Comparison of ENCODE assay signal across 13 cellular contexts in genomic region chr2:86695053-86695691, GRCh38. TPM values are rescaled to one million over a fixed set of nuclear protein-coding genes. Genes with fewer than 3 reads are reported as not detected.
DNase-seq lines count a peak whose midpoint lies in the region; TF ChIP-seq lines count a peak whose summit lies in the region.
"Had no signal": no experiment of that assay in that cellular context is flagged by ENCODE, and none has a peak within 500 bp of the region (broad histone marks: within the 10 kb centered on the region; RNA-seq: fewer than 3 reads in every experiment).

No MANE protein-coding gene starts in this region.

- no TSS peak for BruUV-seq in MCF 10A (replicated peaks; lab: Mats Ljungman, UMichigan)
- no TSS peak for BruUV-seq in PC-9 (replicated peaks; lab: Mats Ljungman, UMichigan)

- no peaks in the 10 kb centered on the region for H3K79me2 ChIP-seq in PC-9 (ENCODE audit: low read depth)

- H3K4me3 Mint-ChIP-seq in MCF 10A (ENCODE audit: unreplicated experiment) (peak overlapping the region; percentile 13), endothelial cell (ENCODE audit: unreplicated experiment) (no peak overlapping the region)

- H3K36me3 Mint-ChIP-seq in MCF 10A (ENCODE audit: insufficient read depth, unreplicated experiment) (peaks cover 6% of the 10 kb centered on the region), endothelial cell (ENCODE audit: low read depth, unreplicated experiment) (peaks cover 10% of the 10 kb centered on the region)

- CTCF ChIA-PET in MCF 10A (lab: Yijun Ruan, JAX) = no interaction called here
- CTCF ChIA-PET in PC-9 (lab: Charles Lee) = no interaction called here

- H3K4me1 ChIP-seq in breast epithelium = no peaks in the 10 kb centered on the region
- no peaks in the 10 kb centered on the region; the same call in 1 of the 2 replicates for H3K4me1 ChIP-seq in PC-9 (replicated peaks; ENCODE audit: insufficient read depth)
- H3K4me1 ChIP-seq in stomach = no peaks in the 10 kb centered on the region

- intact Hi-C loops in MCF 10A (cut with micrococcal nuclease) = no loop called here
- intact Hi-C loops in breast epithelium (cut with DNase I; ENCODE audit: low total_unique reads) = no loop called here
- intact Hi-C loops in PC-9 (cut with micrococcal nuclease; ENCODE audit: unreplicated experiment) = no loop called here
- intact Hi-C loops in stomach (cut with DNase I; ENCODE audit: low total_unique reads) = no loop called here
- intact Hi-C loops in lower leg skin (cut with DNase I; ENCODE audit: low total_unique reads) = no loop called here

- peak; percentile 64 for DNase-seq in MCF 10A (ENCODE audit: unreplicated experiment)
- no peak for DNase-seq in breast epithelium (ENCODE audit: low spot score in 2 of 2)
- peak; percentile 62 to 85 for DNase-seq in PC-9
- DNase-seq in epithelial cell of proximal tubule (ENCODE audit: low read depth) = peak; percentile 63
- peak; percentile 44 for DNase-seq in stomach
- DNase-seq in lower leg skin (ENCODE audit: low spot score in 2 of 2) = no peak
- DNase-seq in endothelial cell (ENCODE audit: low spot score) = no peak
- no peak for DNase-seq in DMS153 treated with DMSO at 0.1 percent for 48 hours (lab: John Stamatoyannopoulos, UW; ENCODE audit: unreplicated experiment)
- DNase-seq: activated naive CD4-positive, alpha-beta T cell treated with Interleukin-2 at 50 U/mL for 16 hours; cerebellar nuclear complex; NCI-H146; stimulated activated naive CD4-positive, alpha-beta T cell had no signal

- peak overlapping the region; percentile 12; the same call in 1 of the 2 replicates for H3K4me2 ChIP-seq in PC-9

- H2AFZ ChIP-seq in PC-9 = no peak overlapping the region

- H3K36me3 ChIP-seq in breast epithelium = no peaks in the 10 kb centered on the region
- H3K36me3 ChIP-seq in PC-9 (ENCODE audit: low read depth) = peaks cover 8% of the 10 kb centered on the region; the same call in 1 of the 2 replicates
- H3K36me3 ChIP-seq in stomach = no peaks in the 10 kb centered on the region

- POLR2A ChIA-PET in MCF 10A (lab: Yijun Ruan, JAX) (interaction anchor here (1.0 kb wide), 1 partner anchor 254 kb away, joined by 4 read pairs; the partner anchor contains the start of gene KDM3A), PC-9 (lab: Charles Lee; ENCODE audit: unreplicated experiment) (interaction anchor here (0.7 kb wide), 1 partner anchor 72 kb away, joined by 3 read pairs; no protein-coding TSS in a partner anchor)

- H3F3A ChIP-seq in PC-9 (ENCODE audit: insufficient read depth, low read depth) = peaks cover 28% of the 10 kb centered on the region

- peaks cover 0 to 22% of the 10 kb centered on the region in 2 donors for H3K9me3 ChIP-seq in breast epithelium
- H3K9me3 ChIP-seq in PC-9 (ENCODE audit: insufficient read depth, low read depth) = peaks cover 48% of the 10 kb centered on the region
- H3K9me3 ChIP-seq in stomach = peaks cover 0 to 26% (median 12%) of the 10 kb centered on the region in 4 donors

- peaks cover 7% of the 10 kb centered on the region; the same call in 1 of the 2 replicates for H3K9me2 ChIP-seq in PC-9 (ENCODE audit: insufficient read depth)

- H3K9me3 Mint-ChIP-seq in MCF 10A (ENCODE audit: unreplicated experiment) = peaks cover 20% of the 10 kb centered on the region
- H3K9me3 Mint-ChIP-seq in endothelial cell (ENCODE audit: unreplicated experiment) = peaks cover 7% of the 10 kb centered on the region

- TF ChIP-seq POLR2A in breast epithelium (IDR thresholded peaks at IDR 0.05) = no peak
- TF ChIP-seq POLR2A in stomach (IDR thresholded peaks at IDR 0.05) = no peak
- TF ChIP-seq POLR2A in lower leg skin (IDR thresholded peaks at IDR 0.05) = no peak

- H3K27me3 Mint-ChIP-seq in MCF 10A (ENCODE audit: insufficient read depth, unreplicated experiment) (no peaks in the 10 kb centered on the region), endothelial cell (ENCODE audit: unreplicated experiment) (peaks cover 2% of the 10 kb centered on the region)
- H3K27me3 Mint-ChIP-seq: progenitor cell of endocrine pancreas had no signal

- H4K20me1 ChIP-seq in PC-9 (ENCODE audit: insufficient read depth) = no peaks in the 10 kb centered on the region

- H3K27ac ChIP-seq in breast epithelium (no peak overlapping the region), PC-9 (peak overlapping the region; percentile 92), stomach (peak overlapping the region in 1 of 5 donors; percentile 26)

- TF ChIP-seq CTCF in MCF 10A (IDR thresholded peaks at IDR 0.05; ENCODE audit: unreplicated experiment) = no peak
- TF ChIP-seq CTCF in breast epithelium (IDR thresholded peaks at IDR 0.05) = no peak
- TF ChIP-seq CTCF in PC-9 (conservative IDR thresholded peaks at IDR 0.05) = no peak
- TF ChIP-seq CTCF in epithelial cell of proximal tubule (conservative IDR thresholded peaks at IDR 0.05; ENCODE audit: low read depth, low read length) = no peak
- no peak for TF ChIP-seq CTCF in stomach (IDR thresholded peaks at IDR 0.05)
- no peak for TF ChIP-seq CTCF in lower leg skin (IDR thresholded peaks at IDR 0.05)
- no peak for TF ChIP-seq CTCF in endothelial cell (IDR thresholded peaks at IDR 0.05; ENCODE audit: unreplicated experiment)

- H3K4me3 ChIP-seq in breast epithelium (no peak overlapping the region), PC-9 (peak overlapping the region; percentile 6; the same call in 1 of the 2 replicates), epithelial cell of proximal tubule (ENCODE audit: low read depth, low read length) (no peak overlapping the region), stomach (no peak overlapping the region), lower leg skin (ENCODE audit: low read depth, poor library complexity, severe bottlenecking) (no peak overlapping the region)

- peak overlapping the region; percentile 92 for H3K27ac Mint-ChIP-seq in MCF 10A (ENCODE audit: low read depth, unreplicated experiment)
- H3K27ac Mint-ChIP-seq in endothelial cell (ENCODE audit: unreplicated experiment) = no peak overlapping the region
- H3K27ac Mint-ChIP-seq: progenitor cell of endocrine pancreas had no signal

- 78 to 88% (median 87%) methylated on average over 9 of the region's 9 CpGs for WGBS in stomach, 5 donors
- WGBS in lower leg skin, 2 donors = 87 to 88% methylated on average over 9 of the region's 9 CpGs

- H3K27me3 ChIP-seq in breast epithelium (no peaks in the 10 kb centered on the region), PC-9 (ENCODE audit: insufficient read depth, low read depth) (no peaks in the 10 kb centered on the region), stomach (no peaks in the 10 kb centered on the region)

- H3K4me1 Mint-ChIP-seq in MCF 10A (ENCODE audit: insufficient read depth, unreplicated experiment) = peaks cover 8% of the 10 kb centered on the region
- H3K4me1 Mint-ChIP-seq in endothelial cell (ENCODE audit: unreplicated experiment) = no peaks in the 10 kb centered on the region

- TF ChIP-seq EP300 in stomach (IDR thresholded peaks at IDR 0.05) = no peak

RNA-seq across cellular contexts. Expression of gene RMND5A, which starts 24.9 kb away (rescaled TPM):
- total RNA-seq in MCF 10A (2022) (41.0 and 46.7 TPM in 2 replicates), breast epithelium (10 to 100 TPM; 41.6 to 61.6 (median 44.3) TPM), PC-9 (2021) (27.2 and 39.3 TPM in 2 replicates), epithelial cell of proximal tubule (19.5 and 20.5 TPM in 2 replicates), stomach (100 to 1,000 TPM in 1 of 5 donors, 10 to 100 TPM in 4; 19.8 to 111 (median 46.9) TPM), lower leg skin (10 to 100 TPM; 72.5 to 92.4 (median 85.8) TPM), endothelial cell (ENCODE audit: unreplicated experiment) (40.2 TPM)
- polyA plus RNA-seq in stomach = 1 to 10 TPM; 7.3 to 9.5 (median 8.9) TPM

Comparison
In these comparisons a context has a peak if more than half of its experiments do, and no peak if none do; other contexts are left out.
1. DNase-seq: peak in MCF 10A (single experiment), PC-9 (2 of 2), epithelial cell of proximal tubule (single experiment) and stomach (single experiment); none in breast epithelium (0 of 2), lower leg skin (0 of 2), endothelial cell (single experiment) and DMS153 treated with DMSO at 0.1 percent for 48 hours (single experiment).